Comparison of ENCODE assay signal across 1 cellular context in the genomic region with DNA sequence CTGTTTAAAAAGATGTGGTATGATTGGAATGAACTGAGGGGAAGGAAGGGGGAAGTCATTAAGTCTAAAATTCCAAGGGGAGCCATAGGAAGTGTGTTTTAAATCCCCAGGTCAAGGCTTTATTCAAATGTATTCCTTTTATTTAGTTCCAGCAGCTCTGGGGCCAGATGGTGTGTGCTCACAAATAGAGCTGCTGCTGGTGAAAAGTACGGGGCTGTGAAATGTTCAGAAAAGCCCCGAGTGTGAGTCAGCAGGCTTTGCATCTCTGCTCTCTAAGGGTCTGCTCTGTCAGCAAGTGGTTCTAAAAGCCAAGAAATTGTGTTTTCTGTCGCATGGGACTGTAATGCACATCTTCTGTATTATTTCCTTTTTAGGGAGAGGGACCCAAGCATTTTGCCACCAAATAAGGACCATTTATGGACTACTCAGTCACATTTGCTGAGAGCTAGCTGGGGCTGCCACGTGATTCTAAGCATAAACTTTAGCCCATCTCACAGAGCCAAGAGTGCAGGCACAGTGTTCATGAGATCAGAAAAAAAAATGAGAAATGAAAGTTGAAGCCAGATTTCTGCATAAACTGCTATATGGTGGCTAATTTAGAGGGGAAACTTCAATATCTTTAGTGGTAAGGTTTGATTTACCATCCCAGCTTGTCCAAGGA.
TF ChIP-seq lines count a peak whose summit lies in the region.

No MANE protein-coding gene starts in this region.

TF ChIP-seq in WTC11, 78 proteins besides CTCF, POLR2A, EP300 and RAD21 (continued from another document):
- TF ChIP-seq, protein P1, sequence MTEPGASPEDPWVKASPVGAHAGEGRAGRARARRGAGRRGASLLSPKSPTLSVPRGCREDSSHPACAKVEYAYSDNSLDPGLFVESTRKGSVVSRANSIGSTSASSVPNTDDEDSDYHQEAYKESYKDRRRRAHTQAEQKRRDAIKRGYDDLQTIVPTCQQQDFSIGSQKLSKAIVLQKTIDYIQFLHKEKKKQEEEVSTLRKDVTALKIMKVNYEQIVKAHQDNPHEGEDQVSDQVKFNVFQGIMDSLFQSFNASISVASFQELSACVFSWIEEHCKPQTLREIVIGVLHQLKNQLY (CRISPR knock-in tag; IDR thresholded peaks at IDR 0.05) = no peak
- TF ChIP-seq, protein P2, sequence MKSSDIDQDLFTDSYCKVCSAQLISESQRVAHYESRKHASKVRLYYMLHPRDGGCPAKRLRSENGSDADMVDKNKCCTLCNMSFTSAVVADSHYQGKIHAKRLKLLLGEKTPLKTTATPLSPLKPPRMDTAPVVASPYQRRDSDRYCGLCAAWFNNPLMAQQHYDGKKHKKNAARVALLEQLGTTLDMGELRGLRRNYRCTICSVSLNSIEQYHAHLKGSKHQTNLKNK (CRISPR knock-in tag; IDR thresholded peaks at IDR 0.05) = no peak
- TF ChIP-seq NFE2L1 (CRISPR knock-in tag; IDR thresholded peaks at IDR 0.05) = no peak
- no peak for TF ChIP-seq EMX1 (CRISPR knock-in tag; IDR thresholded peaks at IDR 0.05)
- TF ChIP-seq PRDM15 (CRISPR knock-in tag; IDR thresholded peaks at IDR 0.05) = no peak
- TF ChIP-seq, protein P3, sequence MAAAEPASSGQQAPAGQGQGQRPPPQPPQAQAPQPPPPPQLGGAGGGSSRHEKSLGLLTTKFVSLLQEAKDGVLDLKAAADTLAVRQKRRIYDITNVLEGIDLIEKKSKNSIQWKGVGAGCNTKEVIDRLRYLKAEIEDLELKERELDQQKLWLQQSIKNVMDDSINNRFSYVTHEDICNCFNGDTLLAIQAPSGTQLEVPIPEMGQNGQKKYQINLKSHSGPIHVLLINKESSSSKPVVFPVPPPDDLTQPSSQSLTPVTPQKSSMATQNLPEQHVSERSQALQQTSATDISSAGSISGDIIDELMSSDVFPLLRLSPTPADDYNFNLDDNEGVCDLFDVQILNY (CRISPR knock-in tag; IDR thresholded peaks at IDR 0.05) = no peak
